Comparison of ENCODE assay signal across 18 cellular contexts in genomic region chrX:147498796-147499195, GRCh38.
DNase-seq lines count a peak whose midpoint lies in the region; FAIRE-seq and TF ChIP-seq lines count a peak whose summit lies in the region.
"Had no signal": no experiment of that assay in that cellular context is flagged by ENCODE, and none has a peak within 500 bp of the region (broad histone marks: within the 10 kb centered on the region; RNA-seq: fewer than 3 reads in every experiment).

No MANE protein-coding gene starts in this region.

- H3K4me2 ChIP-seq in H1 (ENCODE audit: insufficient read depth in 1 of 2, low read depth in 2 of 2, low read length in 2 of 2) = no peak overlapping the region; a peak in 1 of 4 replicates
- H3K4me2 ChIP-seq in mesendoderm (ENCODE audit: low read length) = no peak overlapping the region

- no peak overlapping the region for H3K14ac ChIP-seq in H1 (ENCODE audit: insufficient read length)

- H3K27me3 Mint-ChIP-seq in progenitor cell of endocrine pancreas = no peaks in the 10 kb centered on the region
- H3K27me3 Mint-ChIP-seq: CD4-positive, alpha-beta memory T cell had no signal

- no peak overlapping the region for H3K4me3 ChIP-seq in NT2/D1 (ENCODE audit: insufficient read length, low read depth)
- no peak overlapping the region for H3K4me3 ChIP-seq in H1 (ENCODE audit: extremely low read depth in 1 of 4, insufficient read depth in 2 of 4, low read depth in 3 of 4, low read length in 4 of 4)
- no peak overlapping the region for H3K4me3 ChIP-seq in mesendoderm (ENCODE audit: low read length)
- no peak overlapping the region for H3K4me3 ChIP-seq in kidney (ENCODE audit: low read length in 2 of 2)
- no peak overlapping the region for H3K4me3 ChIP-seq in ovary
- H3K4me3 ChIP-seq: GM12878, GM23248, HAP-1 had no signal

- no peak overlapping the region for H3K27ac ChIP-seq in H1 (ENCODE audit: low read depth, low read length)
- no peak overlapping the region for H3K27ac ChIP-seq in mesendoderm (ENCODE audit: low read depth, low read length)
- no peak overlapping the region for H3K27ac ChIP-seq in kidney (ENCODE audit: low read depth in 2 of 2, low read length in 2 of 2)
- no peak overlapping the region for H3K27ac ChIP-seq in ovary
- H3K27ac ChIP-seq: GM23248 had no signal

- H3K79me2 ChIP-seq in H1 (ENCODE audit: control insufficient read depth in 1 of 2, insufficient read depth in 2 of 2, low read length in 2 of 2) (no peaks in the 10 kb centered on the region), mesendoderm (ENCODE audit: control insufficient read depth, insufficient read depth, low read length) (no peaks in the 10 kb centered on the region)

- H3K4ac ChIP-seq in H1 (replicated peaks; ENCODE audit: insufficient read length, low read depth, low read length) (no peak overlapping the region), mesendoderm (ENCODE audit: low read depth, low read length) (no peak overlapping the region)

- H3K36me3 Mint-ChIP-seq in progenitor cell of endocrine pancreas (ENCODE audit: insufficient read depth) = no peaks in the 10 kb centered on the region
- H3K36me3 Mint-ChIP-seq: CD4-positive, alpha-beta memory T cell had no signal

- no peak overlapping the region for H3K27ac Mint-ChIP-seq in progenitor cell of endocrine pancreas
- H3K27ac Mint-ChIP-seq: CD4-positive, alpha-beta memory T cell; HFFc6 had no signal

- TF ChIP-seq POLR2A in H1 (IDR thresholded peaks at IDR 0.05; ENCODE audit: control extremely low read depth in 1 of 2, low read depth in 2 of 2, low read length in 2 of 2) (no peak), ovary (IDR thresholded peaks at IDR 0.05) (no peak)

- no peak overlapping the region; the same call in 1 of the 2 replicates for H2BK12ac ChIP-seq in H1 (ENCODE audit: low read depth, low read length)

- H4K91ac ChIP-seq in H1 (replicated peaks; ENCODE audit: insufficient read length, low read length) = no peak overlapping the region

- H3K9me3 ChIP-seq in NT2/D1 (ENCODE audit: insufficient read depth, low read length) = no peaks in the 10 kb centered on the region
- no peaks in the 10 kb centered on the region for H3K9me3 ChIP-seq in H1 (ENCODE audit: insufficient read depth in 2 of 2, low read depth in 1 of 2, low read length in 1 of 2)
- H3K9me3 ChIP-seq in kidney (ENCODE audit: control insufficient read depth in 1 of 2, low read length in 2 of 2) = no peaks in the 10 kb centered on the region
- H3K9me3 ChIP-seq in ovary = no peaks in the 10 kb centered on the region
- H3K9me3 ChIP-seq: Caco-2, HAP-1 had no signal

- H4K8ac ChIP-seq in H1 (ENCODE audit: extremely low read depth, insufficient read depth, low read length) (no peak overlapping the region), mesendoderm (ENCODE audit: low read depth, low read length) (no peak overlapping the region)

- H4K20me1 ChIP-seq in H1 (replicated peaks in 1 of 2; ENCODE audit: control insufficient read depth in 1 of 2, insufficient read depth in 2 of 2, low read length in 2 of 2) = no peaks in the 10 kb centered on the region

- H2BK5ac ChIP-seq in H1 (ENCODE audit: low read depth, low read length) (no peak overlapping the region), mesendoderm (ENCODE audit: low read length) (no peak overlapping the region)

- no peak overlapping the region for H2AK5ac ChIP-seq in H1 (ENCODE audit: low read depth, low read length)
- no peak overlapping the region for H2AK5ac ChIP-seq in mesendoderm (ENCODE audit: low read length)

- CTCF ChIA-PET in H1 (lab: Charles Lee; ENCODE audit: partially characterized antibody) = interaction anchor here (0.6 kb wide), 1 partner anchor 160 kb away, joined by 3 read pairs; no protein-coding TSS in a partner anchor

- H2BK120ac ChIP-seq in H1 (replicated peaks; ENCODE audit: low read depth, low read length) (no peak overlapping the region), mesendoderm (ENCODE audit: low read depth, low read length) (no peak overlapping the region)

- H3K23ac ChIP-seq in H1 (ENCODE audit: insufficient read length) = no peak overlapping the region
- H3K23ac ChIP-seq in mesendoderm (ENCODE audit: low read length) = no peak overlapping the region

- no peaks in the 10 kb centered on the region for H3K4me1 ChIP-seq in NT2/D1 (ENCODE audit: insufficient read depth, insufficient read length)
- no peaks in the 10 kb centered on the region for H3K4me1 ChIP-seq in H1 (replicated peaks in 1 of 4; ENCODE audit: control insufficient read depth in 3 of 4, insufficient read depth in 4 of 4, low read length in 3 of 4)
- no peaks in the 10 kb centered on the region for H3K4me1 ChIP-seq in mesendoderm (ENCODE audit: control insufficient read depth, low read depth, low read length)
- no peaks in the 10 kb centered on the region for H3K4me1 ChIP-seq in kidney (ENCODE audit: control insufficient read depth in 1 of 2, insufficient read depth in 1 of 2, low read depth in 1 of 2, low read length in 2 of 2)
- H3K4me1 ChIP-seq in ovary (ENCODE audit: insufficient read depth) = no peaks in the 10 kb centered on the region
- H3K4me1 ChIP-seq: Caco-2 had no signal

- no peak overlapping the region for H2BK15ac ChIP-seq in H1 (ENCODE audit: low read length)
- no peak overlapping the region for H2BK15ac ChIP-seq in mesendoderm (replicated peaks; ENCODE audit: low read depth)

- H3K18ac ChIP-seq in H1 (ENCODE audit: extremely low read depth, low read length) = no peak overlapping the region
- H3K18ac ChIP-seq in mesendoderm (ENCODE audit: low read length) = no peak overlapping the region

- H2BK20ac ChIP-seq in H1 (ENCODE audit: low read length) = no peak overlapping the region

- H3K36me3 ChIP-seq in NT2/D1 (ENCODE audit: insufficient read depth, insufficient read length, low read length) = no peaks in the 10 kb centered on the region
- H3K36me3 ChIP-seq in H1 (ENCODE audit: control insufficient read depth in 2 of 4, insufficient read depth in 4 of 4, low read length in 3 of 4) = no peaks in the 10 kb centered on the region
- H3K36me3 ChIP-seq in mesendoderm (ENCODE audit: control insufficient read depth, insufficient read depth, low read length) = no peaks in the 10 kb centered on the region
- no peaks in the 10 kb centered on the region for H3K36me3 ChIP-seq in kidney (ENCODE audit: control insufficient read depth in 1 of 2, insufficient read depth in 2 of 2, low read length in 2 of 2)
- H3K36me3 ChIP-seq in ovary = no peaks in the 10 kb centered on the region
- H3K36me3 ChIP-seq: HAP-1 had no signal

- FAIRE-seq in H1 (lab: Jason Lieb, UNC) (no peak), kidney (lab: Jason Lieb, UNC) (no peak)
- FAIRE-seq: GM12878, GM19239, H54 had no signal

- H3K56ac ChIP-seq in H1 (replicated peaks; ENCODE audit: insufficient read length, low read depth, low read length) (no peak overlapping the region), mesendoderm (ENCODE audit: low read length) (no peak overlapping the region)

- POLR2A ChIA-PET in H1 (lab: Charles Lee; ENCODE audit: partially characterized antibody) = no interaction called here

- peaks cover 19% of the 10 kb centered on the region for H3K9me3 Mint-ChIP-seq in progenitor cell of endocrine pancreas (ENCODE audit: low read depth)

- TF ChIP-seq RAD21 in H1 (IDR thresholded peaks at IDR 0.05 in 1 of 2, conservative IDR thresholded peaks at IDR 0.05 in 1 of 2; ENCODE audit: low read depth in 2 of 2, low read length in 2 of 2) = no peak

- TF ChIP-seq EP300 in H1 (IDR thresholded peaks at IDR 0.05; ENCODE audit: borderline replicate concordance in 1 of 2, low read depth in 2 of 2, low read length in 2 of 2) = no peak
- no peak for TF ChIP-seq EP300 in ovary (IDR thresholded peaks at IDR 0.05)

- DNase-seq in NT2/D1 (ENCODE audit: low read depth, low spot score) (peak; percentile 8), H1 (ENCODE audit: low read depth in 1 of 2, low spot score in 2 of 2) (no peak), mesendoderm (peak; percentile 17), progenitor cell of endocrine pancreas (ENCODE audit: low spot score, unreplicated experiment) (no peak), kidney (no peak), ovary (no peak)
- DNase-seq: C1 segment of cervical spinal cord; Caco-2; CD4-positive, alpha-beta memory T cell; DMS153; DND-41; GDM1; GM23248; HFFc6 had no signal

- no peaks in the 10 kb centered on the region for H3K27me3 ChIP-seq in NT2/D1 (ENCODE audit: insufficient read depth, insufficient read length)
- H3K27me3 ChIP-seq in H1 (replicated peaks in 1 of 4; ENCODE audit: control insufficient read depth in 3 of 4, extremely low read depth in 1 of 4, insufficient read depth in 3 of 4, low read length in 3 of 4) = no peaks in the 10 kb centered on the region
- no peaks in the 10 kb centered on the region for H3K27me3 ChIP-seq in mesendoderm (ENCODE audit: insufficient read depth, low read length, poor library complexity)
- no peaks in the 10 kb centered on the region for H3K27me3 ChIP-seq in ovary

- 14% methylated on average over 1 of the region's 1 CpG; no CpG with 5 or more reads in 1 of the 2 experiments for WGBS in H1 (ENCODE audit: extremely low coverage in 1 of 2, insufficient coverage in 1 of 2, insufficient read length in 1 of 2, insufficient replicate concordance in 2 of 2, low coverage in 1 of 2, low lambda C conversion rate in 2 of 2, missing lambda C conversion rate in 1 of 2), 2 experiments
- no CpG with 5 or more reads among the region's 1 CpG for WGBS in mesendoderm (ENCODE audit: extremely low coverage, insufficient coverage, low lambda C conversion rate)
- WGBS in ovary, 3 donors = 49 to 59% (median 55%) methylated on average over 1 of the region's 1 CpG

- no peak overlapping the region for H3K4me3 Mint-ChIP-seq in progenitor cell of endocrine pancreas (ENCODE audit: low read depth)
- H3K4me3 Mint-ChIP-seq: CD4-positive, alpha-beta memory T cell; HFFc6 had no signal

- H4K5ac ChIP-seq in H1 (ENCODE audit: insufficient read length, low read depth, low read length) (no peak overlapping the region), mesendoderm (ENCODE audit: low read length) (no peak overlapping the region)

- no peaks in the 10 kb centered on the region for H3K79me1 ChIP-seq in H1 (ENCODE audit: low read depth, low read length)
- H3K79me1 ChIP-seq in mesendoderm (ENCODE audit: low read length) = no peaks in the 10 kb centered on the region

- H3K9ac ChIP-seq in NT2/D1 (ENCODE audit: insufficient read length, low read depth) (no peak overlapping the region), H1 (replicated peaks in 1 of 4; ENCODE audit: extremely low read depth in 1 of 4, low read depth in 3 of 4, low read length in 3 of 4) (no peak overlapping the region), mesendoderm (ENCODE audit: low read length) (no peak overlapping the region), kidney (ENCODE audit: low read length in 2 of 2) (no peak overlapping the region)
- H3K9ac ChIP-seq: GM23248 had no signal

- no peak overlapping the region for H2AFZ ChIP-seq in H1 (ENCODE audit: low read length)
- H2AFZ ChIP-seq: GM23248 had no signal

- no peaks in the 10 kb centered on the region for H3K23me2 ChIP-seq in H1 (ENCODE audit: low read depth, low read length)

- H3K4me1 Mint-ChIP-seq in progenitor cell of endocrine pancreas (ENCODE audit: low read depth) = no peaks in the 10 kb centered on the region

- intact Hi-C loops in kidney (cut with DNase I) (no loop called here), ovary (cut with DNase I) (no loop called here)

- TF ChIP-seq CTCF in H1 (IDR thresholded peaks at IDR 0.05; ENCODE audit: control extremely low read depth in 1 of 3, insufficient read depth in 1 of 3, low read depth in 1 of 3, low read length in 3 of 3) = no peak
- no peak for TF ChIP-seq CTCF in progenitor cell of endocrine pancreas (IDR thresholded peaks at IDR 0.05; ENCODE audit: unreplicated experiment)
- no peak for TF ChIP-seq CTCF in kidney (IDR thresholded peaks at IDR 0.05; ENCODE audit: borderline replicate concordance, extremely low read depth, insufficient read depth)
- no peak for TF ChIP-seq CTCF in ovary (IDR thresholded peaks at IDR 0.05)

Comparison
In these comparisons a context has a peak if more than half of its experiments do, and no peak if none do; other contexts are left out.
1. DNase-seq: peak in NT2/D1 (single experiment) and mesendoderm (single experiment); none in H1 (0 of 2), progenitor cell of endocrine pancreas (single experiment), kidney (single experiment) and ovary (0 of 5).